1 cellular context compared by ENCODE assay signal in the genomic region with DNA sequence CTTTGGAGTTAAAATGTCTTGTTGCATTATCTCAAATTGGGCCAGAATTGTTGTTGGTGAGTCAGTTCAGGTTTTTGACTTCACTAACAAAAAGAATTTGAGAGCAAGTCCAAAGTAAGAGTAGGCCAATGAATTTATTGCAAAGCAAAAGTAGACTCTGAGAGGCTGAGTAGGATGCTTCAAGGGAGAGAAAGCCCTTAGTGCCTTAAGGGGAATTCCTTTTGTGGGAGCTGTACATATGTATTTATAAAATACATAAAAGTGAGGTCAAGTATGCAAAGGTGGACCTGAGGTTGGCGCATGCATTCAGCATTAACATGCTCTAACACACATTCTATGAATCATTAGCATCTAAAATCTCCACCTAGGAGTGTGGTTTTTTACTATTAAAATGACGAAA.
TF ChIP-seq lines count a peak whose summit lies in the region.

No MANE protein-coding gene starts in this region.

TF ChIP-seq in H1, 55 proteins besides CTCF, POLR2A, EP300 and RAD21:
- TF ChIP-seq POLR2AphosphoS5 (IDR thresholded peaks at IDR 0.05; ENCODE audit: low read depth, low read length) (no peak), SIRT6 (IDR thresholded peaks at IDR 0.05; ENCODE audit: low read length) (no peak), CTBP2 (IDR thresholded peaks at IDR 0.05; ENCODE audit: borderline replicate concordance, insufficient read depth, insufficient read length, low read length) (no peak), CBX8 (IDR thresholded peaks at IDR 0.05; ENCODE audit: borderline replicate concordance, low read depth, low read length) (no peak), KDM5A (IDR thresholded peaks at IDR 0.05; ENCODE audit: low read length) (no peak), CHD2 (IDR thresholded peaks at IDR 0.05; ENCODE audit: low read length) (no peak), TEAD4 (IDR thresholded peaks at IDR 0.05; ENCODE audit: low read depth, low read length) (no peak), GABPA (IDR thresholded peaks at IDR 0.05; ENCODE audit: borderline replicate concordance, insufficient read depth, low read length) (no peak), TBP (IDR thresholded peaks at IDR 0.05; ENCODE audit: low read depth, low read length) (no peak)
- TF ChIP-seq, protein P1, sequence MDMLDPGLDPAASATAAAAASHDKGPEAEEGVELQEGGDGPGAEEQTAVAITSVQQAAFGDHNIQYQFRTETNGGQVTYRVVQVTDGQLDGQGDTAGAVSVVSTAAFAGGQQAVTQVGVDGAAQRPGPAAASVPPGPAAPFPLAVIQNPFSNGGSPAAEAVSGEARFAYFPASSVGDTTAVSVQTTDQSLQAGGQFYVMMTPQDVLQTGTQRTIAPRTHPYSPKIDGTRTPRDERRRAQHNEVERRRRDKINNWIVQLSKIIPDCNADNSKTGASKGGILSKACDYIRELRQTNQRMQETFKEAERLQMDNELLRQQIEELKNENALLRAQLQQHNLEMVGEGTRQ (IDR thresholded peaks at IDR 0.05; ENCODE audit: low read length): no peak
